Comparison of ENCODE assay signal across 8 cellular contexts in the genomic region with DNA sequence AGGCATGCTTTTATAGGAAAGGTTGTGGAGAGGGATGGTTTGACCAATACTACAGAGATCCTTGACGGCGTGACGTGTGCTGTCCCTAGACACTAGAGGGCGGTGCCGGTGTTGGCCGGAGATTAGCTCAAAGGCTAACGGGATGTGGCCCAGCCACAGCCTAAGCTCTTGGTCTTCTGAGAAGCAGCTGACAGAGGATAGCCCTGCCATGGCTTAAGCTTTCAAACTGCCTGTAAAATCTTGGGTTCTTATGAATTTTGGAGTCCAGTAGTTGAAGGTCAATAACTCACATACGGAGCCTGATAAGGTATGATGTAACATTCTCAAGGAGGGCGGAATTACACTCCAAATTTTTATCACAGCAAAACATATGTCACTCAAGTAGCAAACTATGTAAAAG.
A peak's percentile ranks its signal among the peaks of the same experiment; 100 is the strongest.
DNase-seq lines count a peak whose midpoint lies in the region; ATAC-seq, FAIRE-seq and TF ChIP-seq lines count a peak whose summit lies in the region.

No MANE protein-coding gene starts in this region.

- H3K9me1 ChIP-seq in keratinocyte (ENCODE audit: control insufficient read depth, extremely low read depth, insufficient read depth, low read length): no peaks in the 10 kb centered on the region

- ATAC-seq in GM18870 (IDR thresholded peaks at IDR 0.05; ENCODE audit: unreplicated experiment) (peak; percentile 98), HG02981 (IDR thresholded peaks at IDR 0.05; ENCODE audit: unreplicated experiment) (peak; percentile 100), upper lobe of left lung (ENCODE audit: low FRiP score in 2 of 2) (peak in 1 of 2 donors; percentile 78), T-cell (replicated peaks in 1 of 4) (no peak)

- POLR2A ChIA-PET in T-cell (lab: Charles Lee): no interaction called here

- H3K4me1 ChIP-seq in keratinocyte (ENCODE audit: control insufficient read depth, extremely low read depth, insufficient read depth, low read length): no peaks in the 10 kb centered on the region
- H3K4me1 ChIP-seq in upper lobe of left lung: no peaks in the 10 kb centered on the region

- H3K9ac ChIP-seq in keratinocyte (ENCODE audit: control insufficient read depth, extremely low read depth, insufficient read depth, low read length): no peak overlapping the region

- H3K4me2 ChIP-seq in keratinocyte (ENCODE audit: control insufficient read depth, extremely low read depth, insufficient read depth, low read depth, low read length): no peak overlapping the region

- H3K4me3 Mint-ChIP-seq in T-cell: no peak overlapping the region

- H3K27me3 ChIP-seq in keratinocyte (ENCODE audit: control insufficient read depth, extremely low read depth, insufficient read depth, low read length) (no peaks in the 10 kb centered on the region), upper lobe of left lung (no peaks in the 10 kb centered on the region)

- no peaks in the 10 kb centered on the region for H3K27me3 Mint-ChIP-seq in T-cell

- no peak for TF ChIP-seq EP300 in upper lobe of left lung (IDR thresholded peaks at IDR 0.05)

- no peaks in the 10 kb centered on the region for H4K20me1 ChIP-seq in keratinocyte (ENCODE audit: control insufficient read depth, extremely low read depth, insufficient read depth, low read length)

- TF ChIP-seq POLR2A in upper lobe of left lung (IDR thresholded peaks at IDR 0.05): no peak

- dilution Hi-C loops in keratinocyte (cut with MboI; ENCODE audit: extremely low pct_ligation_motif_present, low sequenced_read_pairs): no loop called here

- H3K36me3 Mint-ChIP-seq in T-cell: no peaks in the 10 kb centered on the region

- H3K9me3 Mint-ChIP-seq in T-cell: peaks cover 0 to 2% (median 0%) of the 10 kb centered on the region in 3 donors

- H3K36me3 ChIP-seq in keratinocyte (ENCODE audit: control insufficient read depth in 2 of 2, extremely low read depth in 1 of 2, insufficient read depth in 2 of 2, low read length in 2 of 2) (no peaks in the 10 kb centered on the region), upper lobe of left lung (no peaks in the 10 kb centered on the region)

- in situ Hi-C loops in astrocyte of the spinal cord (cut with HindIII; ENCODE audit: low sequenced_read_pairs): no loop called here

- H3K4me3 ChIP-seq in astrocyte of the spinal cord (ENCODE audit: low read depth, low read length) (no peak overlapping the region), keratinocyte (ENCODE audit: control insufficient read depth in 2 of 3, extremely low read depth in 1 of 3, insufficient read depth in 2 of 3, low read depth in 1 of 3, low read length in 3 of 3) (no peak overlapping the region), upper lobe of left lung (no peak overlapping the region)

- H2AFZ ChIP-seq in keratinocyte (ENCODE audit: control insufficient read depth, low read length): peak overlapping the region; percentile 34

- no peaks in the 10 kb centered on the region for H3K79me2 ChIP-seq in keratinocyte (ENCODE audit: control insufficient read depth, insufficient read depth, low read length)

- H3K27ac ChIP-seq in keratinocyte (ENCODE audit: control insufficient read depth, insufficient read depth, low read length): no peak overlapping the region
- H3K27ac ChIP-seq in upper lobe of left lung: no peak overlapping the region

- no peaks in the 10 kb centered on the region for H3K9me3 ChIP-seq in keratinocyte (ENCODE audit: control insufficient read depth, low read depth, low read length)
- no peaks in the 10 kb centered on the region for H3K9me3 ChIP-seq in upper lobe of left lung

- H3K4me1 Mint-ChIP-seq in T-cell: no peaks in the 10 kb centered on the region

- DNase-seq in DMS153 (lab: John Stamatoyannopoulos, UW) (peak; percentile 35), NCI-H510A (lab: John Stamatoyannopoulos, UW) (peak; percentile 21), astrocyte of the spinal cord (ENCODE audit: low read depth, low spot score) (peak; percentile 69), keratinocyte (ENCODE audit: low read depth, low spot score) (no peak), upper lobe of left lung (peak in 1 of 2 donors; percentile 56), T-cell (no peak)

- TF ChIP-seq CTCF in astrocyte of the spinal cord (IDR thresholded peaks at IDR 0.05; ENCODE audit: low read depth, low read length) (peak; percentile 81), keratinocyte (optimal IDR thresholded peaks at IDR 0.05 in 1 of 3, IDR thresholded peaks at IDR 0.05 in 1 of 3, conservative IDR thresholded peaks at IDR 0.05 in 1 of 3; ENCODE audit: extremely low read depth in 1 of 3, insufficient read depth in 2 of 3, low read length in 3 of 3) (peak; percentile 78 to 95 (median 81)), upper lobe of left lung (IDR thresholded peaks at IDR 0.05) (peak in 4 of 6 experiments; percentile 14 to 38 (median 30))

- peak; percentile 78 for FAIRE-seq in keratinocyte (lab: Jason Lieb, UNC)

- WGBS in upper lobe of left lung, 2 donors: 10 to 22% methylated on average over 9 of the region's 9 CpGs

- no peak overlapping the region for H3K27ac Mint-ChIP-seq in T-cell

- CTCF ChIA-PET in T-cell (lab: Charles Lee): interaction anchor here in 1 of 2 donors (0.5 kb wide), 1 partner anchor 400 kb away, joined by 3 read pairs; no protein-coding TSS in a partner anchor

Comparison
In these comparisons a context has a peak if more than half of its experiments do, and no peak if none do; other contexts are left out.
1. DNase-seq: peak in DMS153 (single experiment), NCI-H510A (single experiment) and astrocyte of the spinal cord (single experiment); none in keratinocyte (single experiment) and T-cell (0 of 34).
2. ATAC-seq: peak in GM18870 (single experiment) and HG02981 (single experiment); none in T-cell (0 of 4).
3. CTCF ChIP-seq: peak in every context shown above with its lines; median percentile 81 in astrocyte of the spinal cord; 81 in keratinocyte; 30 in upper lobe of left lung.